Comparison of ENCODE assay signal across 1 cellular context in the genomic region with DNA sequence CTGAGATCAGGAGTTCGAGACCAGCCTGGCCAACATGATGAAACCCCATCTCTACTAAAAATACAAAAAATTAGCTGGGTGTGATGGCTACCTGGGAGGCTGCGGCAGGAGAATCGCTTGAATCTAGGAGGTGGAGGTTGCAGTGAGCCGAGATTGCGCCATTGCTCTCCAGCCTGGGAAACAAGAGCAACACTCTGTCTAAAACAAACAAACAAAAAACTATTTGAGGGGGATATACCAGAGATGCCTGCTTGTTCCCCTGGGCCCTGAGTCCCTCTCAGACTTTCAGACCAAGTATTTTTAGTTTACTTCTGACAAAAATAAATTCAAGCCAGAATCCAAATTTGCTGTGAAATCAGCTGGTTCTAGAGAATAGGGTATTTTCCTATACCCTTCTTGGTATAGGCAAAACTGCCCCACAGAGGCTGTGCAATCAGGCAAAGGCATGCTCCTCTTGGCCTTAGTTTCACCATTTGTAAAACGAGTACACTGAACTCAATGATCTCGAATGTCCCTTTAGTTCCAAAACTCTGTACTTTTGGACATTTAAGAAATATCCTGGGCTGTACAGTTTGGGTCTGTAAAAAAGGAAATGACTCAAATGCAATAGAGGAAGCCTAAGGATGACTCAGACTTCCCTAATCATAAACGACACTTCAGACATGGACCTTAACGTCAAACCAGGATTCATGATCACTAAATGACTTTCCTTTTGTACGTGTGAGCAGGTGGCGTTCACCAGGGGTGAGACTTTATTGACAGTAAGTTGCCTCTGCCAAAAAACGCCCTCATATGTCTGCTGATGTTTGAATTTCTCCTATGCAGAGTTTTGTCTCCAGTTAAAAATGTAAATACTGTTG.
TF ChIP-seq lines count a peak whose summit lies in the region.

No MANE protein-coding gene starts in this region.

TF ChIP-seq in HepG2, 621 proteins besides CTCF, POLR2A, EP300 and RAD21 (continued from another document):
- TF ChIP-seq, protein P1, sequence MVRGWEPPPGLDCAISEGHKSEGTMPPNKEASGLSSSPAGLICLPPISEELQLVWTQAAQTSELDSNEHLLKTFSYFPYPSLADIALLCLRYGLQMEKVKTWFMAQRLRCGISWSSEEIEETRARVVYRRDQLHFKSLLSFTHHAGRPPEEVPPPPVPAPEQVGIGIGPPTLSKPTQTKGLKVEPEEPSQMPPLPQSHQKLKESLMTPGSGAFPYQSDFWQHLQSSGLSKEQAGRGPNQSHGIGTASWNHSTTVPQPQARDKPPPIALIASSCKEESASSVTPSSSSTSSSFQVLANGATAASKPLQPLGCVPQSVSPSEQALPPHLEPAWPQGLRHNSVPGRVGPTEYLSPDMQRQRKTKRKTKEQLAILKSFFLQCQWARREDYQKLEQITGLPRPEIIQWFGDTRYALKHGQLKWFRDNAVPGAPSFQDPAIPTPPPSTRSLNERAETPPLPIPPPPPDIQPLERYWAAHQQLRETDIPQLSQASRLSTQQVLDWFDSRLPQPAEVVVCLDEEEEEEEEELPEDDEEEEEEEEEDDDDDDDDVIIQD (CRISPR knock-in tag; IDR thresholded peaks at IDR 0.05; ENCODE audit: low read depth) = 0 out of 2 replicates have a peak, but pooled peaks have one; percentile 20
- TF ChIP-seq SOX5 (CRISPR knock-in tag; IDR thresholded peaks at IDR 0.05; ENCODE audit: borderline replicate concordance) = peak; percentile 42; the same call in 1 of the 2 replicates
- TF ChIP-seq ZNF770 (CRISPR knock-in tag; IDR thresholded peaks at IDR 0.05) = peak; percentile 97
- no peak for TF ChIP-seq TFDP1 (CRISPR knock-in tag; IDR thresholded peaks at IDR 0.05; ENCODE audit: borderline replicate concordance)
- TF ChIP-seq DMAP1 (CRISPR knock-in tag; IDR thresholded peaks at IDR 0.05) = no peak
- TF ChIP-seq RXRA (CRISPR knock-in tag; IDR thresholded peaks at IDR 0.05) = no peak
- 0 out of 2 replicates have a peak, but pooled peaks have one; percentile 19 for TF ChIP-seq ERF (CRISPR knock-in tag; IDR thresholded peaks at IDR 0.05)
- TF ChIP-seq CEBPB (IDR thresholded peaks at IDR 0.05; ENCODE audit: borderline replicate concordance, low read depth, low read length) = peak; percentile 84; the same call in 1 of the 2 replicates
- no peak for TF ChIP-seq ZNF615 (CRISPR knock-in tag; IDR thresholded peaks at IDR 0.05; ENCODE audit: borderline replicate concordance)
- TF ChIP-seq NFKBIZ (CRISPR knock-in tag; IDR thresholded peaks at IDR 0.05) = peak; percentile 48; the same call in 1 of the 2 replicates
- TF ChIP-seq GATAD2A (CRISPR knock-in tag; IDR thresholded peaks at IDR 0.05) = peak; percentile 6; the same call in 1 of the 2 replicates
- TF ChIP-seq HMG20A (CRISPR knock-in tag; IDR thresholded peaks at IDR 0.05; ENCODE audit: borderline replicate concordance) = peak; percentile 44; the same call in 1 of the 2 replicates
- TF ChIP-seq ZMYM4 (CRISPR knock-in tag; IDR thresholded peaks at IDR 0.05) = no peak
- TF ChIP-seq, protein P2, sequence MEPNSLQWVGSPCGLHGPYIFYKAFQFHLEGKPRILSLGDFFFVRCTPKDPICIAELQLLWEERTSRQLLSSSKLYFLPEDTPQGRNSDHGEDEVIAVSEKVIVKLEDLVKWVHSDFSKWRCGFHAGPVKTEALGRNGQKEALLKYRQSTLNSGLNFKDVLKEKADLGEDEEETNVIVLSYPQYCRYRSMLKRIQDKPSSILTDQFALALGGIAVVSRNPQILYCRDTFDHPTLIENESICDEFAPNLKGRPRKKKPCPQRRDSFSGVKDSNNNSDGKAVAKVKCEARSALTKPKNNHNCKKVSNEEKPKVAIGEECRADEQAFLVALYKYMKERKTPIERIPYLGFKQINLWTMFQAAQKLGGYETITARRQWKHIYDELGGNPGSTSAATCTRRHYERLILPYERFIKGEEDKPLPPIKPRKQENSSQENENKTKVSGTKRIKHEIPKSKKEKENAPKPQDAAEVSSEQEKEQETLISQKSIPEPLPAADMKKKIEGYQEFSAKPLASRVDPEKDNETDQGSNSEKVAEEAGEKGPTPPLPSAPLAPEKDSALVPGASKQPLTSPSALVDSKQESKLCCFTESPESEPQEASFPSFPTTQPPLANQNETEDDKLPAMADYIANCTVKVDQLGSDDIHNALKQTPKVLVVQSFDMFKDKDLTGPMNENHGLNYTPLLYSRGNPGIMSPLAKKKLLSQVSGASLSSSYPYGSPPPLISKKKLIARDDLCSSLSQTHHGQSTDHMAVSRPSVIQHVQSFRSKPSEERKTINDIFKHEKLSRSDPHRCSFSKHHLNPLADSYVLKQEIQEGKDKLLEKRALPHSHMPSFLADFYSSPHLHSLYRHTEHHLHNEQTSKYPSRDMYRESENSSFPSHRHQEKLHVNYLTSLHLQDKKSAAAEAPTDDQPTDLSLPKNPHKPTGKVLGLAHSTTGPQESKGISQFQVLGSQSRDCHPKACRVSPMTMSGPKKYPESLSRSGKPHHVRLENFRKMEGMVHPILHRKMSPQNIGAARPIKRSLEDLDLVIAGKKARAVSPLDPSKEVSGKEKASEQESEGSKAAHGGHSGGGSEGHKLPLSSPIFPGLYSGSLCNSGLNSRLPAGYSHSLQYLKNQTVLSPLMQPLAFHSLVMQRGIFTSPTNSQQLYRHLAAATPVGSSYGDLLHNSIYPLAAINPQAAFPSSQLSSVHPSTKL (CRISPR knock-in tag; IDR thresholded peaks at IDR 0.05) = 0 out of 2 replicates have a peak, but pooled peaks have one; percentile 10
- 0 out of 2 replicates have a peak, but pooled peaks have one; percentile 14 for TF ChIP-seq PAXIP1 (CRISPR knock-in tag; conservative IDR thresholded peaks at IDR 0.05)
- peak; percentile 50; the same call in 1 of the 2 replicates for TF ChIP-seq ZBTB38 (CRISPR knock-in tag; IDR thresholded peaks at IDR 0.05)
- TF ChIP-seq PPARG (CRISPR knock-in tag; conservative IDR thresholded peaks at IDR 0.05) = 0 out of 2 replicates have a peak, but pooled peaks have one; percentile 28
- TF ChIP-seq HOXD1 (CRISPR knock-in tag; IDR thresholded peaks at IDR 0.05) = no peak
- peak; percentile 83; the same call in 1 of the 2 replicates for TF ChIP-seq ZBTB21 (CRISPR knock-in tag; IDR thresholded peaks at IDR 0.05)
- 0 out of 2 replicates have a peak, but pooled peaks have one; percentile 23 for TF ChIP-seq PAF1 (CRISPR knock-in tag; IDR thresholded peaks at IDR 0.05)
- TF ChIP-seq, protein P3, sequence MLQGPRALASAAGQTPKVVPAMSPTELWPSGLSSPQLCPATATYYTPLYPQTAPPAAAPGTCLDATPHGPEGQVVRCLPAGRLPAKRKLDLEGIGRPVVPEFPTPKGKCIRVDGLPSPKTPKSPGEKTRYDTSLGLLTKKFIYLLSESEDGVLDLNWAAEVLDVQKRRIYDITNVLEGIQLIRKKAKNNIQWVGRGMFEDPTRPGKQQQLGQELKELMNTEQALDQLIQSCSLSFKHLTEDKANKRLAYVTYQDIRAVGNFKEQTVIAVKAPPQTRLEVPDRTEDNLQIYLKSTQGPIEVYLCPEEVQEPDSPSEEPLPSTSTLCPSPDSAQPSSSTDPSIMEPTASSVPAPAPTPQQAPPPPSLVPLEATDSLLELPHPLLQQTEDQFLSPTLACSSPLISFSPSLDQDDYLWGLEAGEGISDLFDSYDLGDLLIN (CRISPR knock-in tag; IDR thresholded peaks at IDR 0.05; ENCODE audit: borderline replicate concordance) = no peak
- no peak for TF ChIP-seq FOXP1 (IDR thresholded peaks at IDR 0.05)
- peak; percentile 54 for TF ChIP-seq FOXP1 (CRISPR knock-in tag; IDR thresholded peaks at IDR 0.05)
- TF ChIP-seq SMYD3 (CRISPR knock-in tag; IDR thresholded peaks at IDR 0.05) = no peak
- TF ChIP-seq ATF3 (CRISPR knock-in tag; IDR thresholded peaks at IDR 0.05) = peak; percentile 77; the same call in 1 of the 2 replicates
- no peak for TF ChIP-seq HES4 (CRISPR knock-in tag; IDR thresholded peaks at IDR 0.05; ENCODE audit: borderline replicate concordance)
- no peak for TF ChIP-seq ZNF335 (CRISPR knock-in tag; IDR thresholded peaks at IDR 0.05)
- TF ChIP-seq, protein P4, sequence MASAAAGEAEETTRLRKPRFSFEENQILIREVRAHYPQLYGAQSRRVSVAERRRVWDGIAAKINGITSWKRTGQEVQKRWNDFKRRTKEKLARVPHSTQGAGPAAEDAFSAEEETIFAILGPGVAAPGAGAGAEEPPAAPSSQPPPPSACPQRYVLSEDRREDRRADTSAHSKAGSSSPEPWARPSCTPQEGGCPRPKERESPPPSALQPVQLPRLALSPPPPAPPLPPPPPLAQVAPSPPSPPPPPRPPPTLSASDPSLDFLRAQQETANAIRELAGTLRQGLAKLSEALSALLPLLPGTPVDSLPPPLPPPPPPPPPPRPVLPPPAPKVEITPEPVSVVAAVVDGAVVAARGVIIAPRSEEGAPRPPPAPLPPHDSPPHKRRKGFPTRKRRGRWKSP (CRISPR knock-in tag; IDR thresholded peaks at IDR 0.05) = no peak
- TF ChIP-seq KDM4B (CRISPR knock-in tag; IDR thresholded peaks at IDR 0.05) = 0 out of 2 replicates have a peak, but pooled peaks have one; percentile 39
- 0 out of 4 replicates have a peak, but pooled peaks of 1 of the 2 experiments have one; percentile 2 for TF ChIP-seq MAFK (conservative IDR thresholded peaks at IDR 0.05 in 1 of 2, IDR thresholded peaks at IDR 0.05 in 1 of 2; ENCODE audit: low read length in 2 of 2)
- TF ChIP-seq THRA (CRISPR knock-in tag; IDR thresholded peaks at IDR 0.05; ENCODE audit: borderline replicate concordance) = peak; percentile 25; the same call in 1 of the 2 replicates
